In genomic region chr7:135715055-135715522, GRCh38 we compare ENCODE assay signal across 1 cellular context.
A peak's percentile ranks its signal among the peaks of the same experiment; 100 is the strongest.
TF ChIP-seq lines count a peak whose summit lies in the region.

No MANE protein-coding gene starts in this region.

TF ChIP-seq in K562, 482 proteins besides CTCF, POLR2A, EP300 and RAD21 (continued from another document and continues in another):
- TF ChIP-seq ZNF280B (CRISPR knock-in tag; IDR thresholded peaks at IDR 0.05) (no peak), GABPB2 (CRISPR knock-in tag; conservative IDR thresholded peaks at IDR 0.05) (no peak), PHB2 (IDR thresholded peaks at IDR 0.05; ENCODE audit: low read depth) (peak; percentile 34; the same call in 1 of the 2 replicates), MAFG (tag; conservative IDR thresholded peaks at IDR 0.05) (no peak), NFXL1 (CRISPR knock-in tag; IDR thresholded peaks at IDR 0.05) (no peak), NKRF (IDR thresholded peaks at IDR 0.05; ENCODE audit: borderline replicate concordance) (peak; percentile 61; the same call in 1 of the 2 replicates), HNRNPUL1 (IDR thresholded peaks at IDR 0.05; ENCODE audit: low read length) (no peak), ZNF695 (CRISPR knock-in tag; IDR thresholded peaks at IDR 0.05) (no peak), XRCC4 (IDR thresholded peaks at IDR 0.05; ENCODE audit: extremely low read depth, insufficient read depth, insufficient read length) (no peak), ZNF79 (CRISPR knock-in tag; IDR thresholded peaks at IDR 0.05; ENCODE audit: low read depth) (no peak), ZNF140 (CRISPR knock-in tag; IDR thresholded peaks at IDR 0.05) (no peak), BCOR (IDR thresholded peaks at IDR 0.05) (peak; percentile 19; the same call in 1 of the 2 replicates), ZNF146 (CRISPR knock-in tag; IDR thresholded peaks at IDR 0.05; ENCODE audit: unreplicated experiment) (no peak), CXXC5 (CRISPR knock-in tag; IDR thresholded peaks at IDR 0.05) (no peak), MEIS2 (IDR thresholded peaks at IDR 0.05; ENCODE audit: partially characterized antibody) (no peak), ZNF561 (CRISPR knock-in tag; conservative IDR thresholded peaks at IDR 0.05) (no peak), FOXP1 (CRISPR knock-in tag; IDR thresholded peaks at IDR 0.05) (no peak), ZNF57 (CRISPR knock-in tag; IDR thresholded peaks at IDR 0.05) (no peak), MAZ (CRISPR knock-in tag; conservative IDR thresholded peaks at IDR 0.05 in 1 of 2, IDR thresholded peaks at IDR 0.05 in 1 of 2) (no peak), PKNOX1 (IDR thresholded peaks at IDR 0.05) (no peak)
- TF ChIP-seq, protein P1, sequence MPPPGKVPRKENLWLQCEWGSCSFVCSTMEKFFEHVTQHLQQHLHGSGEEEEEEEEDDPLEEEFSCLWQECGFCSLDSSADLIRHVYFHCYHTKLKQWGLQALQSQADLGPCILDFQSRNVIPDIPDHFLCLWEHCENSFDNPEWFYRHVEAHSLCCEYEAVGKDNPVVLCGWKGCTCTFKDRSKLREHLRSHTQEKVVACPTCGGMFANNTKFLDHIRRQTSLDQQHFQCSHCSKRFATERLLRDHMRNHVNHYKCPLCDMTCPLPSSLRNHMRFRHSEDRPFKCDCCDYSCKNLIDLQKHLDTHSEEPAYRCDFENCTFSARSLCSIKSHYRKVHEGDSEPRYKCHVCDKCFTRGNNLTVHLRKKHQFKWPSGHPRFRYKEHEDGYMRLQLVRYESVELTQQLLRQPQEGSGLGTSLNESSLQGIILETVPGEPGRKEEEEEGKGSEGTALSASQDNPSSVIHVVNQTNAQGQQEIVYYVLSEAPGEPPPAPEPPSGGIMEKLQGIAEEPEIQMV (tag; conservative IDR thresholded peaks at IDR 0.05; ENCODE audit: low read depth), result no peak
- TF ChIP-seq, protein P2, sequence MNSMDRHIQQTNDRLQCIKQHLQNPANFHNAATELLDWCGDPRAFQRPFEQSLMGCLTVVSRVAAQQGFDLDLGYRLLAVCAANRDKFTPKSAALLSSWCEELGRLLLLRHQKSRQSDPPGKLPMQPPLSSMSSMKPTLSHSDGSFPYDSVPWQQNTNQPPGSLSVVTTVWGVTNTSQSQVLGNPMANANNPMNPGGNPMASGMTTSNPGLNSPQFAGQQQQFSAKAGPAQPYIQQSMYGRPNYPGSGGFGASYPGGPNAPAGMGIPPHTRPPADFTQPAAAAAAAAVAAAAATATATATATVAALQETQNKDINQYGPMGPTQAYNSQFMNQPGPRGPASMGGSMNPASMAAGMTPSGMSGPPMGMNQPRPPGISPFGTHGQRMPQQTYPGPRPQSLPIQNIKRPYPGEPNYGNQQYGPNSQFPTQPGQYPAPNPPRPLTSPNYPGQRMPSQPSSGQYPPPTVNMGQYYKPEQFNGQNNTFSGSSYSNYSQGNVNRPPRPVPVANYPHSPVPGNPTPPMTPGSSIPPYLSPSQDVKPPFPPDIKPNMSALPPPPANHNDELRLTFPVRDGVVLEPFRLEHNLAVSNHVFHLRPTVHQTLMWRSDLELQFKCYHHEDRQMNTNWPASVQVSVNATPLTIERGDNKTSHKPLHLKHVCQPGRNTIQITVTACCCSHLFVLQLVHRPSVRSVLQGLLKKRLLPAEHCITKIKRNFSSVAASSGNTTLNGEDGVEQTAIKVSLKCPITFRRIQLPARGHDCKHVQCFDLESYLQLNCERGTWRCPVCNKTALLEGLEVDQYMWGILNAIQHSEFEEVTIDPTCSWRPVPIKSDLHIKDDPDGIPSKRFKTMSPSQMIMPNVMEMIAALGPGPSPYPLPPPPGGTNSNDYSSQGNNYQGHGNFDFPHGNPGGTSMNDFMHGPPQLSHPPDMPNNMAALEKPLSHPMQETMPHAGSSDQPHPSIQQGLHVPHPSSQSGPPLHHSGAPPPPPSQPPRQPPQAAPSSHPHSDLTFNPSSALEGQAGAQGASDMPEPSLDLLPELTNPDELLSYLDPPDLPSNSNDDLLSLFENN (IDR thresholded peaks at IDR 0.05; ENCODE audit: low read depth in 2 of 2, low read length in 2 of 2), result no peak
- TF ChIP-seq, protein P3, sequence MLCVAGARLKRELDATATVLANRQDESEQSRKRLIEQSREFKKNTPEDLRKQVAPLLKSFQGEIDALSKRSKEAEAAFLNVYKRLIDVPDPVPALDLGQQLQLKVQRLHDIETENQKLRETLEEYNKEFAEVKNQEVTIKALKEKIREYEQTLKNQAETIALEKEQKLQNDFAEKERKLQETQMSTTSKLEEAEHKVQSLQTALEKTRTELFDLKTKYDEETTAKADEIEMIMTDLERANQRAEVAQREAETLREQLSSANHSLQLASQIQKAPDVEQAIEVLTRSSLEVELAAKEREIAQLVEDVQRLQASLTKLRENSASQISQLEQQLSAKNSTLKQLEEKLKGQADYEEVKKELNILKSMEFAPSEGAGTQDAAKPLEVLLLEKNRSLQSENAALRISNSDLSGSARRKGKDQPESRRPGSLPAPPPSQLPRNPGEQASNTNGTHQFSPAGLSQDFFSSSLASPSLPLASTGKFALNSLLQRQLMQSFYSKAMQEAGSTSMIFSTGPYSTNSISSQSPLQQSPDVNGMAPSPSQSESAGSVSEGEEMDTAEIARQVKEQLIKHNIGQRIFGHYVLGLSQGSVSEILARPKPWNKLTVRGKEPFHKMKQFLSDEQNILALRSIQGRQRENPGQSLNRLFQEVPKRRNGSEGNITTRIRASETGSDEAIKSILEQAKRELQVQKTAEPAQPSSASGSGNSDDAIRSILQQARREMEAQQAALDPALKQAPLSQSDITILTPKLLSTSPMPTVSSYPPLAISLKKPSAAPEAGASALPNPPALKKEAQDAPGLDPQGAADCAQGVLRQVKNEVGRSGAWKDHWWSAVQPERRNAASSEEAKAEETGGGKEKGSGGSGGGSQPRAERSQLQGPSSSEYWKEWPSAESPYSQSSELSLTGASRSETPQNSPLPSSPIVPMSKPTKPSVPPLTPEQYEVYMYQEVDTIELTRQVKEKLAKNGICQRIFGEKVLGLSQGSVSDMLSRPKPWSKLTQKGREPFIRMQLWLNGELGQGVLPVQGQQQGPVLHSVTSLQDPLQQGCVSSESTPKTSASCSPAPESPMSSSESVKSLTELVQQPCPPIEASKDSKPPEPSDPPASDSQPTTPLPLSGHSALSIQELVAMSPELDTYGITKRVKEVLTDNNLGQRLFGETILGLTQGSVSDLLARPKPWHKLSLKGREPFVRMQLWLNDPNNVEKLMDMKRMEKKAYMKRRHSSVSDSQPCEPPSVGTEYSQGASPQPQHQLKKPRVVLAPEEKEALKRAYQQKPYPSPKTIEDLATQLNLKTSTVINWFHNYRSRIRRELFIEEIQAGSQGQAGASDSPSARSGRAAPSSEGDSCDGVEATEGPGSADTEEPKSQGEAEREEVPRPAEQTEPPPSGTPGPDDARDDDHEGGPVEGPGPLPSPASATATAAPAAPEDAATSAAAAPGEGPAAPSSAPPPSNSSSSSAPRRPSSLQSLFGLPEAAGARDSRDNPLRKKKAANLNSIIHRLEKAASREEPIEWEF (CRISPR knock-in tag; IDR thresholded peaks at IDR 0.05), result no peak
- TF ChIP-seq, protein P4, sequence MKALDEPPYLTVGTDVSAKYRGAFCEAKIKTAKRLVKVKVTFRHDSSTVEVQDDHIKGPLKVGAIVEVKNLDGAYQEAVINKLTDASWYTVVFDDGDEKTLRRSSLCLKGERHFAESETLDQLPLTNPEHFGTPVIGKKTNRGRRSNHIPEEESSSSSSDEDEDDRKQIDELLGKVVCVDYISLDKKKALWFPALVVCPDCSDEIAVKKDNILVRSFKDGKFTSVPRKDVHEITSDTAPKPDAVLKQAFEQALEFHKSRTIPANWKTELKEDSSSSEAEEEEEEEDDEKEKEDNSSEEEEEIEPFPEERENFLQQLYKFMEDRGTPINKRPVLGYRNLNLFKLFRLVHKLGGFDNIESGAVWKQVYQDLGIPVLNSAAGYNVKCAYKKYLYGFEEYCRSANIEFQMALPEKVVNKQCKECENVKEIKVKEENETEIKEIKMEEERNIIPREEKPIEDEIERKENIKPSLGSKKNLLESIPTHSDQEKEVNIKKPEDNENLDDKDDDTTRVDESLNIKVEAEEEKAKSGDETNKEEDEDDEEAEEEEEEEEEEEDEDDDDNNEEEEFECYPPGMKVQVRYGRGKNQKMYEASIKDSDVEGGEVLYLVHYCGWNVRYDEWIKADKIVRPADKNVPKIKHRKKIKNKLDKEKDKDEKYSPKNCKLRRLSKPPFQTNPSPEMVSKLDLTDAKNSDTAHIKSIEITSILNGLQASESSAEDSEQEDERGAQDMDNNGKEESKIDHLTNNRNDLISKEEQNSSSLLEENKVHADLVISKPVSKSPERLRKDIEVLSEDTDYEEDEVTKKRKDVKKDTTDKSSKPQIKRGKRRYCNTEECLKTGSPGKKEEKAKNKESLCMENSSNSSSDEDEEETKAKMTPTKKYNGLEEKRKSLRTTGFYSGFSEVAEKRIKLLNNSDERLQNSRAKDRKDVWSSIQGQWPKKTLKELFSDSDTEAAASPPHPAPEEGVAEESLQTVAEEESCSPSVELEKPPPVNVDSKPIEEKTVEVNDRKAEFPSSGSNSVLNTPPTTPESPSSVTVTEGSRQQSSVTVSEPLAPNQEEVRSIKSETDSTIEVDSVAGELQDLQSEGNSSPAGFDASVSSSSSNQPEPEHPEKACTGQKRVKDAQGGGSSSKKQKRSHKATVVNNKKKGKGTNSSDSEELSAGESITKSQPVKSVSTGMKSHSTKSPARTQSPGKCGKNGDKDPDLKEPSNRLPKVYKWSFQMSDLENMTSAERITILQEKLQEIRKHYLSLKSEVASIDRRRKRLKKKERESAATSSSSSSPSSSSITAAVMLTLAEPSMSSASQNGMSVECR (CRISPR knock-in tag; IDR thresholded peaks at IDR 0.05), result no peak
- TF ChIP-seq, protein P5, sequence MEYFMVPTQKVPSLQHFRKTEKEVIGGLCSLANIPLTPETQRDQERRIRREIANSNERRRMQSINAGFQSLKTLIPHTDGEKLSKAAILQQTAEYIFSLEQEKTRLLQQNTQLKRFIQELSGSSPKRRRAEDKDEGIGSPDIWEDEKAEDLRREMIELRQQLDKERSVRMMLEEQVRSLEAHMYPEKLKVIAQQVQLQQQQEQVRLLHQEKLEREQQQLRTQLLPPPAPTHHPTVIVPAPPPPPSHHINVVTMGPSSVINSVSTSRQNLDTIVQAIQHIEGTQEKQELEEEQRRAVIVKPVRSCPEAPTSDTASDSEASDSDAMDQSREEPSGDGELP (CRISPR knock-in tag; IDR thresholded peaks at IDR 0.05; ENCODE audit: borderline replicate concordance), result no peak
- TF ChIP-seq, protein P6, sequence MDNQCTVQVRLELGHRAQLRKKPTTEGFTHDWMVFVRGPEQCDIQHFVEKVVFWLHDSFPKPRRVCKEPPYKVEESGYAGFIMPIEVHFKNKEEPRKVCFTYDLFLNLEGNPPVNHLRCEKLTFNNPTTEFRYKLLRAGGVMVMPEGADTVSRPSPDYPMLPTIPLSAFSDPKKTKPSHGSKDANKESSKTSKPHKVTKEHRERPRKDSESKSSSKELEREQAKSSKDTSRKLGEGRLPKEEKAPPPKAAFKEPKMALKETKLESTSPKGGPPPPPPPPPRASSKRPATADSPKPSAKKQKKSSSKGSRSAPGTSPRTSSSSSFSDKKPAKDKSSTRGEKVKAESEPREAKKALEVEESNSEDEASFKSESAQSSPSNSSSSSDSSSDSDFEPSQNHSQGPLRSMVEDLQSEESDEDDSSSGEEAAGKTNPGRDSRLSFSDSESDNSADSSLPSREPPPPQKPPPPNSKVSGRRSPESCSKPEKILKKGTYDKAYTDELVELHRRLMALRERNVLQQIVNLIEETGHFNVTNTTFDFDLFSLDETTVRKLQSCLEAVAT (IDR thresholded peaks at IDR 0.05), result peak; percentile 56 to 65; a peak in 2 of 4 replicates
- TF ChIP-seq, protein P7, sequence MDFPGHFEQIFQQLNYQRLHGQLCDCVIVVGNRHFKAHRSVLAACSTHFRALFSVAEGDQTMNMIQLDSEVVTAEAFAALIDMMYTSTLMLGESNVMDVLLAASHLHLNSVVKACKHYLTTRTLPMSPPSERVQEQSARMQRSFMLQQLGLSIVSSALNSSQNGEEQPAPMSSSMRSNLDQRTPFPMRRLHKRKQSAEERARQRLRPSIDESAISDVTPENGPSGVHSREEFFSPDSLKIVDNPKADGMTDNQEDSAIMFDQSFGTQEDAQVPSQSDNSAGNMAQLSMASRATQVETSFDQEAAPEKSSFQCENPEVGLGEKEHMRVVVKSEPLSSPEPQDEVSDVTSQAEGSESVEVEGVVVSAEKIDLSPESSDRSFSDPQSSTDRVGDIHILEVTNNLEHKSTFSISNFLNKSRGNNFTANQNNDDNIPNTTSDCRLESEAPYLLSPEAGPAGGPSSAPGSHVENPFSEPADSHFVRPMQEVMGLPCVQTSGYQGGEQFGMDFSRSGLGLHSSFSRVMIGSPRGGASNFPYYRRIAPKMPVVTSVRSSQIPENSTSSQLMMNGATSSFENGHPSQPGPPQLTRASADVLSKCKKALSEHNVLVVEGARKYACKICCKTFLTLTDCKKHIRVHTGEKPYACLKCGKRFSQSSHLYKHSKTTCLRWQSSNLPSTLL (IDR thresholded peaks at IDR 0.05), result 0 out of 2 replicates have a peak, but pooled peaks have one; percentile 19
